11 cellular contexts compared by ENCODE assay signal in the genomic region with DNA sequence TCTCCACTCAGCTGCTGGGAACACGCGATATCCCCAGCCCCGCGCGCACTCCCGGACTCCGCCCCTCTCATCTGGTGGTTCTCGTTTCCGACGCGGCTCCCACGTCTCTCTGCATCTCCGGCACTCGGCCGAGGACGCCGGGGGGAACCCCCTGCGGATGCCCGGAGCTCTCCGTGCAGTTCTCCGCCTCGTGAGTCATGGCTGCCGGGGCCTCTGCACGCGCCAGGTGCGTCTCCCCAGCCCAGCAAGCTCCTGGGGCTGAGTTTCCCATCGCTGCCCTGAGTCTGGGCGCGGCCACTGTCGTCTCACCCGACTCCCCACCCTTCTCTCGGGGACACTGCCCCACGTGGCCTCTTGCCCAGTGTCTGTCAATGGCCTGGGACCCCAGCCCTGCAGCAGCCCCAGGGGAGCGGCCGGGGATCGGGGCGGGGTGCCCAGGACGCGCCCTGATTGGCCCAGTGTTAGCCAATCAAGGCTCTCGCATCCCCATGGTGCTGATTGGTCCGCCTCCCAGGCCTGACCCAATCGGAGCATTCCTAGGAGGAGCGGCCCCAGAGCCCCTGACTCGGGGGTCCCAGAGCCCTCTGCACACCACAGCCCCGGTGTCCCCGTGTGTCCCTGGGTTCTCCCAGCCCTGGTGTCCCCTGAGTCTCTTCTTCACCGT. TPM values are rescaled to one million over a fixed set of nuclear protein-coding genes. Genes with fewer than 3 reads are reported as not detected.
"Had no signal": no experiment of that assay in that cellular context is flagged by ENCODE, and none has a peak within 500 bp of the region (broad histone marks: within the 10 kb centered on the region; RNA-seq: fewer than 3 reads in every experiment).

No MANE protein-coding gene starts in this region.

RNA-seq across cellular contexts. Expression of a gene that starts 2.0 kb away (rescaled TPM):
- total RNA-seq: activated naive CD8-positive, alpha-beta T cell treated with anti-CD3 and anti-CD28 coated beads for 36 hours; activated T-helper 2 cell treated with anti-CD3 and anti-CD28 coated beads, Interferon-gamma antibody, Interleukin-2, Interleukin-4, amounts not matched to agents 10 μg/mL and 5 μg/mL and 100 μg/mL, durations not matched to agents 14 hours and 24 hours and 36 hours; astrocyte; dermis blood vessel endothelial cell; fibroblast of lung; left ventricle myocardium inferior; mammary epithelial cell; mesothelial cell of epicardium; skeletal muscle tissue had no signal

RNA-seq across cellular contexts. Expression of a gene that starts 13.3 kb away (rescaled TPM):
- total RNA-seq: activated naive CD8-positive, alpha-beta T cell treated with anti-CD3 and anti-CD28 coated beads for 36 hours; activated T-helper 2 cell treated with anti-CD3 and anti-CD28 coated beads, Interferon-gamma antibody, Interleukin-2, Interleukin-4, amounts not matched to agents 10 μg/mL and 5 μg/mL and 100 μg/mL, durations not matched to agents 14 hours and 24 hours and 36 hours; astrocyte; dermis blood vessel endothelial cell; fibroblast of lung; mammary epithelial cell; mesothelial cell of epicardium had no signal

RNA-seq across cellular contexts. Expression of a gene that starts 23.8 kb away (rescaled TPM):
- total RNA-seq: activated naive CD8-positive, alpha-beta T cell treated with anti-CD3 and anti-CD28 coated beads for 36 hours; activated T-helper 2 cell treated with anti-CD3 and anti-CD28 coated beads, Interferon-gamma antibody, Interleukin-2, Interleukin-4, amounts not matched to agents 10 μg/mL and 5 μg/mL and 100 μg/mL, durations not matched to agents 14 hours and 24 hours and 36 hours; astrocyte; dermis blood vessel endothelial cell; fibroblast of lung; mammary epithelial cell; mesothelial cell of epicardium; skeletal muscle tissue had no signal

RNA-seq across cellular contexts. Expression of a gene that starts 28.8 kb away (rescaled TPM):
- total RNA-seq: activated naive CD8-positive, alpha-beta T cell treated with anti-CD3 and anti-CD28 coated beads for 36 hours; activated T-helper 2 cell treated with anti-CD3 and anti-CD28 coated beads, Interferon-gamma antibody, Interleukin-2, Interleukin-4, amounts not matched to agents 10 μg/mL and 5 μg/mL and 100 μg/mL, durations not matched to agents 14 hours and 24 hours and 36 hours; astrocyte; dermis blood vessel endothelial cell; fibroblast of lung; left ventricle myocardium inferior; mammary epithelial cell; mesothelial cell of epicardium; psoas muscle; right atrium auricular region; skeletal muscle tissue had no signal
